ENCODE assay signal across 1 cellular context in genomic region chr1:8702848-8703810, GRCh38.
TF ChIP-seq lines count a peak whose summit lies in the region.

No MANE protein-coding gene starts in this region.

TF ChIP-seq in A549, 52 proteins besides CTCF, POLR2A, EP300 and RAD21 (continued from another document):
- TF ChIP-seq HOXB13 (CRISPR knock-in tag; IDR thresholded peaks at IDR 0.05; ENCODE audit: low read depth) (0 out of 2 replicates have a peak, but pooled peaks have one; percentile 36), POLR2AphosphoS2 (conservative IDR thresholded peaks at IDR 0.05; ENCODE audit: low read length) (no peak), ELK1 (IDR thresholded peaks at IDR 0.05; ENCODE audit: low read depth, low read length) (no peak), KDM1A (IDR thresholded peaks at IDR 0.05; ENCODE audit: low read depth) (no peak), SREBF2 (IDR thresholded peaks at IDR 0.05) (no peak), EHMT2 (IDR thresholded peaks at IDR 0.05; ENCODE audit: low read depth) (no peak), CBX8 (IDR thresholded peaks at IDR 0.05) (no peak), NFE2L2 (conservative IDR thresholded peaks at IDR 0.05; ENCODE audit: low read length) (no peak), EHF (CRISPR knock-in tag; IDR thresholded peaks at IDR 0.05) (no peak), MYC (IDR thresholded peaks at IDR 0.05; ENCODE audit: borderline replicate concordance, low read length) (peak; percentile 89), HES2 (IDR thresholded peaks at IDR 0.05) (no peak), USF2 (IDR thresholded peaks at IDR 0.05) (no peak), NR3C1 (IDR thresholded peaks at IDR 0.05) (no peak), JUNB (IDR thresholded peaks at IDR 0.05) (no peak), ZNF302 (CRISPR knock-in tag; IDR thresholded peaks at IDR 0.05) (no peak), RCOR1 (IDR thresholded peaks at IDR 0.05; ENCODE audit: low read depth, low read length) (no peak), TP53 (CRISPR knock-in tag; IDR thresholded peaks at IDR 0.05) (no peak), SMC3 (IDR thresholded peaks at IDR 0.05) (peak; percentile 47; the same call in 1 of the 3 replicates), CHD2 (IDR thresholded peaks at IDR 0.05; ENCODE audit: low read length, partially characterized antibody) (no peak), FOSB (CRISPR knock-in tag; IDR thresholded peaks at IDR 0.05) (no peak), RNF2 (IDR thresholded peaks at IDR 0.05; ENCODE audit: borderline replicate concordance, low read depth) (no peak), ZFP36 (IDR thresholded peaks at IDR 0.05; ENCODE audit: borderline replicate concordance, partially characterized antibody) (no peak), MAX (IDR thresholded peaks at IDR 0.05) (peak; percentile 13), HEYL (CRISPR knock-in tag; IDR thresholded peaks at IDR 0.05) (no peak), ZC3H11A (IDR thresholded peaks at IDR 0.05) (no peak), PHF8 (IDR thresholded peaks at IDR 0.05; ENCODE audit: borderline replicate concordance, low read depth) (no peak), TFCP2L1 (CRISPR knock-in tag; IDR thresholded peaks at IDR 0.05) (no peak), CHD4 (IDR thresholded peaks at IDR 0.05; ENCODE audit: borderline replicate concordance) (no peak)
